Comparison of ENCODE assay signal across 30 cellular contexts in genomic region chr1:26558649-26559048, GRCh38.
"Had no signal": no experiment of that assay in that cellular context is flagged by ENCODE, and none has a peak within 500 bp of the region (broad histone marks: within the 10 kb centered on the region; RNA-seq: fewer than 3 reads in every experiment).

No MANE protein-coding gene starts in this region.

- H3K27me3 ChIP-seq: brain microvascular endothelial cell, foreskin keratinocyte, heart left ventricle, left lung, pancreas, testis, transverse colon had no signal

- H3K4me3 ChIP-seq: coronary artery, heart left ventricle, left lung, lower lobe of right lung, pancreas, prostate gland, skin epidermis, testis, transverse colon had no signal

- H3K9me3 Mint-ChIP-seq: activated naive CD8-positive, alpha-beta T cell treated with anti-CD3 and anti-CD28 coated beads, Interleukin-2, amount 10 ng/mL, durations not matched to agents 7 days and 5 days; activated T-cell treated with anti-CD3 and anti-CD28 coated beads, Interleukin-2, amount 50 U/mL, for 72 hours; endodermal cell; nephron; T-helper 1 cell treated with Interleukin-12 subunit alpha and Interleukin-12 subunit beta and Interleukin-4 antibody, amounts not matched to agents 30 μg/mL and 1 μg/mL, for 36 hours had no signal

- H3K4me1 ChIP-seq: foreskin keratinocyte, pancreas, prostate gland, transverse colon had no signal

- DNase-seq: activated CD4-positive, alpha-beta T cell treated with anti-CD3 and anti-CD28 coated beads for 48 hours; activated CD4-positive, alpha-beta T cell treated with anti-CD3 and anti-CD28 coated beads, Interleukin-2, amount 50 U/mL, for 48 hours; activated effector memory CD4-positive, alpha-beta T cell treated with Interleukin-2 at 50 U/mL for 16 hours; activated naive CD4-positive, alpha-beta T cell treated with Interleukin-2 at 50 U/mL for 16 hours; activated naive CD8-positive, alpha-beta T cell treated with anti-CD3 and anti-CD28 coated beads, Interleukin-2, amount 10 ng/mL, durations not matched to agents 7 days and 5 days; activated T-cell treated with anti-CD3 and anti-CD28 coated beads, Interleukin-2, amount 50 U/mL, for 72 hours; brain microvascular endothelial cell; endodermal cell; foreskin keratinocyte; heart left ventricle; left lung; lower lobe of right lung; mesenchymal stem cell; nucleus accumbens; pancreas; retina; stimulated activated CD4-positive, alpha-beta T cell treated with anti-CD3 and anti-CD28 coated beads, Interleukin-12 subunit alpha, Interleukin-12 subunit beta, amount 100 ng/mL, for 4 hours; stimulated activated CD4-positive, alpha-beta T cell treated with anti-CD3 and anti-CD28 coated beads, Interleukin-4, amount 100 ng/mL, for 1 hour; T1000; transverse colon; WERI-Rb-1 had no signal

- H3K27me3 Mint-ChIP-seq: activated naive CD8-positive, alpha-beta T cell treated with anti-CD3 and anti-CD28 coated beads, Interleukin-2, amount 10 ng/mL, durations not matched to agents 7 days and 5 days had no signal

- H3K4me1 Mint-ChIP-seq: endodermal cell, nephron had no signal

- H3K4me3 Mint-ChIP-seq: activated naive CD8-positive, alpha-beta T cell treated with anti-CD3 and anti-CD28 coated beads, Interleukin-2, amount 10 ng/mL, durations not matched to agents 7 days and 5 days; activated T-cell treated with anti-CD3 and anti-CD28 coated beads, Interleukin-2, amount 50 U/mL, for 72 hours; endodermal cell; nephron; T-helper 1 cell treated with Interleukin-12 subunit alpha and Interleukin-12 subunit beta and Interleukin-4 antibody, amounts not matched to agents 30 μg/mL and 1 μg/mL, for 36 hours had no signal

- H3K27ac ChIP-seq: brain microvascular endothelial cell, coronary artery, foreskin keratinocyte, heart left ventricle, left lung, lower lobe of right lung, pancreas, prostate gland, skin epidermis, testis, transverse colon, WERI-Rb-1 had no signal

- H3K27ac Mint-ChIP-seq: activated naive CD8-positive, alpha-beta T cell treated with anti-CD3 and anti-CD28 coated beads, Interleukin-2, amount 10 ng/mL, durations not matched to agents 7 days and 5 days; activated T-cell treated with anti-CD3 and anti-CD28 coated beads, Interleukin-2, amount 50 U/mL, for 72 hours; endodermal cell; nephron; T-helper 1 cell treated with Interleukin-12 subunit alpha and Interleukin-12 subunit beta and Interleukin-4 antibody, amounts not matched to agents 30 μg/mL and 1 μg/mL, for 36 hours had no signal

- ATAC-seq: activated CD4-positive, CD25-positive, alpha-beta regulatory T cell treated with anti-CD3 and anti-CD28 coated beads, Interleukin-2, amount 50 U/mL, for 24 hours; activated T-cell treated with anti-CD3 and anti-CD28 coated beads, Interleukin-2, amount 50 U/mL, for 72 hours; esophagus mucosa; foreskin keratinocyte; heart left ventricle; left lung; lower lobe of right lung; pancreas; sciatic nerve had no signal
